ENCODE assay signal across 8 cellular contexts in the genomic region with DNA sequence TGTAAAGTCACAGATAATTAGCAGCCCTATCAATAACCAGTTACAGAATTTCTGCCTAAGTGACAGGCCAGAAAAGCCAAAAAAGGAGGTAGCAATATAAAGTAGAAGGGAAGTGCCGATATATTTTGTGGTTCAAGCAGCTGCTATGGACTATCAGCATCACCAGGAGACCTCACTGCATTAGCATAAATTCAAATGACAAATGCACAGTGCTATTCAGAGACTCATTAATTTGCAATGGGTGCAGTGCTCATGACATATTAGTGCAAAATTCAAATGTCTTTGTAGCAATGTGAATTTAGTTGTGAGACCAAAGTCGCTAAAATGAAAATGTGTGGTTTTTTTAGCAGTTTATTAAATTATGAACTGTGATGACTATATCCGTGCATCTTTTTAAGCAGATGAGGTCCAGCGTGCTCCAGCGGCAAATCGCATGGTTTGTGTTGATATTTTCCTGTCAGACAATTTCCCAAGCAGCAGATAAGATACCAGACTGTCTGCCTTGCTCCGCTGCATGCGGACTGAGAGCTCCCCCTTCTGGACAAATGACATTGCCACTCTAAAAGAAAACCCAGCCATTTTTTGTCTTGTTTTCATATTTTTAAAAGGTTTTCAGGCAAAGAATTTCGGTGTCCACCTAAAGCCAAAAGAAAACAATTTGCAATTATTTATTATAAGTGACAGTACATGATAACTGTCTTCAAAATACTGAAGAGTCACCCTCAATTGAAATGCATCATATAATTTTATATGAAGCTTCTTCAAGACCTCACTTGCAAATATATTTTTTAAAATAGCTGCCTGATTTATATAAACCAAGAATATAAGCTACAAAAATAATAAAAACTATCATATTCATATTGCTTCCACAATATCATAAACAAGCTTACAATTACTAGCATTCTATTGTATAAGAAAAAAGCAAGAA.
DNase-seq lines count a peak whose midpoint lies in the region; ATAC-seq and TF ChIP-seq lines count a peak whose summit lies in the region.

No MANE protein-coding gene starts in this region.

- H3K27me3 ChIP-seq in NT2/D1 (ENCODE audit: insufficient read depth, insufficient read length) (no peaks in the 10 kb centered on the region), upper lobe of left lung (no peaks in the 10 kb centered on the region)

- H3K27me3 Mint-ChIP-seq in activated T-cell treated with anti-CD3 and anti-CD28 coated beads, Interleukin-2, amount 50 U/mL, for 4 hours (ENCODE audit: low read depth) = no peaks in the 10 kb centered on the region

- H3K4me1 ChIP-seq in NT2/D1 (ENCODE audit: insufficient read depth, insufficient read length) (no peaks in the 10 kb centered on the region), upper lobe of left lung (peaks cover 0 to 6% (median 0%) of the 10 kb centered on the region in 4 donors)

- no peak for TF ChIP-seq EP300 in upper lobe of left lung (IDR thresholded peaks at IDR 0.05)

- H3K4me1 Mint-ChIP-seq in activated T-cell treated with anti-CD3 and anti-CD28 coated beads, Interleukin-2, amount 50 U/mL, for 4 hours (ENCODE audit: low read depth) = peaks cover 2% of the 10 kb centered on the region

- H3K36me3 Mint-ChIP-seq in activated T-cell treated with anti-CD3 and anti-CD28 coated beads, Interleukin-2, amount 50 U/mL, for 4 hours (ENCODE audit: insufficient read depth) = no peaks in the 10 kb centered on the region

- no peak overlapping the region for H3K9ac ChIP-seq in NT2/D1 (ENCODE audit: insufficient read length, low read depth)

- ATAC-seq in activated T-cell treated with anti-CD3 and anti-CD28 coated beads, Interleukin-2, amount 50 U/mL, for 4 hours = no peak
- ATAC-seq in upper lobe of left lung (ENCODE audit: low FRiP score in 2 of 2) = peak; percentile 46 to 73

- no peak for TF ChIP-seq POLR2A in upper lobe of left lung (IDR thresholded peaks at IDR 0.05)

- H3K4me3 ChIP-seq in NT2/D1 (ENCODE audit: insufficient read length, low read depth) = no peak overlapping the region
- H3K4me3 ChIP-seq in foreskin fibroblast (ENCODE audit: low read depth in 1 of 2, low read length in 2 of 2) = no peak overlapping the region
- no peak overlapping the region for H3K4me3 ChIP-seq in upper lobe of left lung

- no peaks in the 10 kb centered on the region for H3K9me3 ChIP-seq in NT2/D1 (ENCODE audit: insufficient read depth, low read length)
- H3K9me3 ChIP-seq in upper lobe of left lung = no peaks in the 10 kb centered on the region

- DNase-seq in GM19238 (ENCODE audit: insufficient read length, low spot score) (peak; percentile 4), HT-29 (ENCODE audit: low spot score) (peak; percentile 69), NT2/D1 (ENCODE audit: low read depth, low spot score) (peak; percentile 33), foreskin fibroblast (peak; percentile 43 to 84), nucleus accumbens (lab: John Stamatoyannopoulos, UW) (peak in 51 of 56 donors; percentile 0 to 81 (median 29)), upper lobe of left lung (peak in 1 of 2 donors; percentile 46)
- peak; percentile 11 for DNase-seq in activated T-cell treated with anti-CD3 and anti-CD28 coated beads, Interleukin-2, amount 50 U/mL, for 4 hours

- peak; percentile 99 for TF ChIP-seq CTCF in C4-2B (conservative IDR thresholded peaks at IDR 0.05)
- TF ChIP-seq CTCF in foreskin fibroblast (IDR thresholded peaks at IDR 0.05; ENCODE audit: low read depth, low read length) = peak; percentile 93
- peak; percentile 36 to 87 (median 64) for TF ChIP-seq CTCF in upper lobe of left lung (IDR thresholded peaks at IDR 0.05)

- H3K36me3 ChIP-seq in NT2/D1 (ENCODE audit: insufficient read depth, insufficient read length, low read length) = no peaks in the 10 kb centered on the region
- H3K36me3 ChIP-seq in upper lobe of left lung = no peaks in the 10 kb centered on the region

- 14 to 19% methylated on average over 9 of the region's 9 CpGs for WGBS in upper lobe of left lung, 2 donors

- H3K9me3 Mint-ChIP-seq in activated T-cell treated with anti-CD3 and anti-CD28 coated beads, Interleukin-2, amount 50 U/mL, for 4 hours = no peaks in the 10 kb centered on the region

- no peak overlapping the region for H3K4me3 Mint-ChIP-seq in activated T-cell treated with anti-CD3 and anti-CD28 coated beads, Interleukin-2, amount 50 U/mL, for 4 hours

- H3K27ac ChIP-seq in C4-2B = no peak overlapping the region
- no peak overlapping the region for H3K27ac ChIP-seq in upper lobe of left lung

Comparison
In these comparisons a context has a peak if more than half of its experiments do, and no peak if none do; other contexts are left out.
1. ATAC-seq: peak in upper lobe of left lung (2 of 2); none in activated T-cell treated with anti-CD3 and anti-CD28 coated beads, Interleukin-2, amount 50 U/mL, for 4 hours (0 of 2).
2. Peak in every context shown above with its lines, with median percentiles within 50 percentile points of each other: CTCF ChIP-seq.